Comparison of ENCODE assay signal across 16 cellular contexts in genomic region chr14:60153996-60154395, GRCh38. TPM values are rescaled to one million over a fixed set of nuclear protein-coding genes. Genes with fewer than 3 reads are reported as not detected.
DNase-seq lines count a peak whose midpoint lies in the region; ATAC-seq and TF ChIP-seq lines count a peak whose summit lies in the region.
"Had no signal": no experiment of that assay in that cellular context is flagged by ENCODE, and none has a peak within 500 bp of the region (broad histone marks: within the 10 kb centered on the region; RNA-seq: fewer than 3 reads in every experiment).

No MANE protein-coding gene starts in this region.

- CTCF ChIA-PET in CD4-positive, alpha-beta T cell (lab: Charles Lee): interaction anchor here (0.8 to 4.0 kb wide), 2 partner anchors 12 to 94 kb away, joined by 4 to 14 read pairs; partner anchors contain the start of gene DHRS7

- H3K9me3 Mint-ChIP-seq in CD4-positive, alpha-beta T cell: no peaks in the 10 kb centered on the region
- H3K9me3 Mint-ChIP-seq in activated T-helper 17 cell treated with anti-CD3 and anti-CD28 coated beads, Interleukin-2, amount 50 U/mL, for 72 hours: no peaks in the 10 kb centered on the region
- H3K9me3 Mint-ChIP-seq in osteocyte (ENCODE audit: unreplicated experiment): no peaks in the 10 kb centered on the region
- H3K9me3 Mint-ChIP-seq: brain had no signal

- ATAC-seq in CD4-positive, alpha-beta T cell (ENCODE audit: poor library complexity): no peak
- ATAC-seq in activated T-helper 17 cell treated with anti-CD3 and anti-CD28 coated beads, Interleukin-2, amount 50 U/mL, for 72 hours (replicated peaks): no peak
- ATAC-seq in HG03159 (IDR thresholded peaks at IDR 0.05; ENCODE audit: unreplicated experiment): no peak
- ATAC-seq: foreskin keratinocyte had no signal

- H3K27me3 ChIP-seq in CD4-positive, alpha-beta T cell (ENCODE audit: control insufficient read depth, insufficient read depth, low read length): no peaks in the 10 kb centered on the region
- no peaks in the 10 kb centered on the region for H3K27me3 ChIP-seq in neutrophil
- no peaks in the 10 kb centered on the region for H3K27me3 ChIP-seq in esophagus squamous epithelium
- H3K27me3 ChIP-seq: foreskin keratinocyte had no signal

- H3K9me3 ChIP-seq in CD4-positive, alpha-beta T cell (ENCODE audit: control insufficient read depth, low read length): no peaks in the 10 kb centered on the region
- H3K9me3 ChIP-seq in neutrophil (no peaks in the 10 kb centered on the region), esophagus squamous epithelium (no peaks in the 10 kb centered on the region)

- H3K36me3 ChIP-seq in neutrophil (peaks cover 30% of the 10 kb centered on the region), esophagus squamous epithelium (peaks cover 0 to 51% (median 7%) of the 10 kb centered on the region in 3 donors)

- H3K4me3 ChIP-seq in neutrophil (ENCODE audit: low read depth in 1 of 2, low read length in 1 of 2) (peak overlapping the region; percentile 29 to 34), esophagus squamous epithelium (no peak overlapping the region)

- H3K27ac Mint-ChIP-seq in CD4-positive, alpha-beta T cell: peak overlapping the region; percentile 73
- peak overlapping the region; percentile 61 for H3K27ac Mint-ChIP-seq in activated T-helper 17 cell treated with anti-CD3 and anti-CD28 coated beads, Interleukin-2, amount 50 U/mL, for 72 hours
- H3K27ac Mint-ChIP-seq in osteocyte (ENCODE audit: unreplicated experiment): no peak overlapping the region

- POLR2A ChIA-PET in CD4-positive, alpha-beta T cell (lab: Charles Lee): interaction anchor here (1.1 to 2.0 kb wide), 3 partner anchors 11 to 94 kb away, joined by 3 to 15 read pairs (median 4); partner anchors contain the start of gene DHRS7

- H3K4me1 Mint-ChIP-seq in CD4-positive, alpha-beta T cell (ENCODE audit: low read depth): peaks cover 74% of the 10 kb centered on the region
- peaks cover 39% of the 10 kb centered on the region for H3K4me1 Mint-ChIP-seq in activated T-helper 17 cell treated with anti-CD3 and anti-CD28 coated beads, Interleukin-2, amount 50 U/mL, for 72 hours
- H3K4me1 Mint-ChIP-seq in osteocyte (ENCODE audit: unreplicated experiment): peaks cover 10% of the 10 kb centered on the region

- no peak for TF ChIP-seq POLR2A in esophagus squamous epithelium (IDR thresholded peaks at IDR 0.05)

- no peak overlapping the region for H3K4me3 Mint-ChIP-seq in CD4-positive, alpha-beta T cell
- peak overlapping the region; percentile 37 for H3K4me3 Mint-ChIP-seq in activated T-helper 17 cell treated with anti-CD3 and anti-CD28 coated beads, Interleukin-2, amount 50 U/mL, for 72 hours
- H3K4me3 Mint-ChIP-seq in osteocyte (ENCODE audit: unreplicated experiment): no peak overlapping the region
- H3K4me3 Mint-ChIP-seq: brain had no signal

- peaks cover 72% of the 10 kb centered on the region for H3K36me3 Mint-ChIP-seq in CD4-positive, alpha-beta T cell (ENCODE audit: low read depth)
- peaks cover 69% of the 10 kb centered on the region for H3K36me3 Mint-ChIP-seq in activated T-helper 17 cell treated with anti-CD3 and anti-CD28 coated beads, Interleukin-2, amount 50 U/mL, for 72 hours (ENCODE audit: low read depth)
- H3K36me3 Mint-ChIP-seq in osteocyte (ENCODE audit: unreplicated experiment): peaks cover 27% of the 10 kb centered on the region

- no peak for DNase-seq in CD4-positive, alpha-beta T cell
- DNase-seq in KBM-7 (peak; percentile 18), NCI-H2107 (lab: John Stamatoyannopoulos, UW) (no peak), esophagus squamous epithelium (lab: John Stamatoyannopoulos, UW) (no peak), osteocyte (ENCODE audit: extremely low spot score, unreplicated experiment) (no peak)
- DNase-seq: activated CD4-positive, CD25-positive, alpha-beta regulatory T cell; effector CD4-positive, alpha-beta T cell; foreskin keratinocyte; Karpas-422; SHP77; stimulated activated CD4-positive, alpha-beta T cell treated with anti-CD3 and anti-CD28 coated beads, Interleukin-4, amount 100 ng/mL, for 24 hours; stimulated activated naive CD4-positive, alpha-beta T cell treated with Interleukin-2 at 50 U/mL for 16 hours had no signal

- H3K27ac ChIP-seq in CD4-positive, alpha-beta T cell (ENCODE audit: low read depth, low read length): peak overlapping the region; percentile 23
- H3K27ac ChIP-seq in neutrophil (peak overlapping the region; percentile 93), esophagus squamous epithelium (no peak overlapping the region)
- H3K27ac ChIP-seq: foreskin keratinocyte had no signal

- WGBS in esophagus squamous epithelium, 2 donors: 65 to 86% methylated on average over 2 of the region's 2 CpGs

- peaks cover 66 to 81% of the 10 kb centered on the region in 2 experiments for H3K4me1 ChIP-seq in neutrophil (ENCODE audit: control insufficient read depth in 1 of 2, insufficient read depth in 1 of 2, low read depth in 1 of 2, low read length in 1 of 2)
- peaks cover 0 to 20% (median 8%) of the 10 kb centered on the region in 3 donors for H3K4me1 ChIP-seq in esophagus squamous epithelium

- no peaks in the 10 kb centered on the region for H3K27me3 Mint-ChIP-seq in CD4-positive, alpha-beta T cell
- H3K27me3 Mint-ChIP-seq in activated T-helper 17 cell treated with anti-CD3 and anti-CD28 coated beads, Interleukin-2, amount 50 U/mL, for 72 hours: no peaks in the 10 kb centered on the region
- no peaks in the 10 kb centered on the region for H3K27me3 Mint-ChIP-seq in osteocyte (ENCODE audit: unreplicated experiment)
- H3K27me3 Mint-ChIP-seq: brain had no signal

- in situ Hi-C loops in KBM-7 (cut with MboI; ENCODE audit: low pct_unique_long_range_greater_than_20kb, low sequenced_read_pairs): no loop called here

- TF ChIP-seq CTCF in CD4-positive, alpha-beta T cell (IDR thresholded peaks at IDR 0.05): no peak
- TF ChIP-seq CTCF in neutrophil (IDR thresholded peaks at IDR 0.05): no peak
- TF ChIP-seq CTCF in esophagus squamous epithelium (IDR thresholded peaks at IDR 0.05): no peak
- no peak for TF ChIP-seq CTCF in osteocyte (IDR thresholded peaks at IDR 0.05)

- intact Hi-C loops in CD4-positive, alpha-beta T cell (cut with DNase I, micrococcal nuclease): loop anchor here in 1 of 2 experiments (5.0 kb wide), 1 partner anchor 62 kb away; the partner anchor contains the start of gene PCNX4
- intact Hi-C loops in esophagus squamous epithelium (cut with DNase I): no loop called here

RNA-seq across cellular contexts. Expression of gene DHRS7, which starts 11.2 kb away (rescaled TPM):
- total RNA-seq in CD4-positive, alpha-beta T cell: 10 to 100 TPM; 24.5 to 28.6 TPM
- total RNA-seq in activated T-helper 17 cell treated with anti-CD3 and anti-CD28 coated beads, Interleukin-2, amount 50 U/mL, for 72 hours: 10 to 100 TPM; 47.6 to 60.6 TPM
- total RNA-seq in esophagus squamous epithelium (10 to 100 TPM; 43.1 to 82.0 (median 60.1) TPM), osteocyte (45.5 and 49.1 TPM in 2 replicates)

Comparison
In these comparisons a context has a peak if more than half of its experiments do, and no peak if none do; other contexts are left out.
1. H3K27ac ChIP-seq: peak in CD4-positive, alpha-beta T cell (single experiment) and neutrophil (single experiment); none in esophagus squamous epithelium (0 of 4).
2. H3K4me3 ChIP-seq: peak in neutrophil (2 of 2); none in esophagus squamous epithelium (0 of 4).